In the genomic region with DNA sequence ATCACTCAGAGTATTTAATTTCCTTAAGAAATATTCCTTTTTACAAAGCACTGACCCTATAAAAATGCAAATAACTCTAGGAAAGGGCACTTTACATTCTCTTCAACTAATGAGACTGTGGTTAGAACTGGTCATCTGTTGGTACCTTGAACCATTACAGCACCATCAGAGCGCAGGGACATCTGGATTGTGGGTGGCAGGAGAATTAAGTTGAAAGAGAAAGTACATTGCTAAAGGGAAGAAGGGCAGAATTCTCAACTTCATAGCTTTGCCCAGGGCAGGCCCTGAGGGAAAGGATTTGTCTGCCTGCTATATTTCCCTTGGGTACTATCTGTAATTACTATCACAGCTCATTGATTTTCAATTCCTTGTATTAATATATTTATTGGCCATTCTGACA, we compare ENCODE assay signal across 19 cellular contexts.
"Had no signal": no experiment of that assay in that cellular context is flagged by ENCODE, and none has a peak within 500 bp of the region (broad histone marks: within the 10 kb centered on the region; RNA-seq: fewer than 3 reads in every experiment).

No MANE protein-coding gene starts in this region.

- H3K4me2 ChIP-seq: hepatocyte had no signal

- H3K9me3 ChIP-seq: body of pancreas, psoas muscle, upper lobe of left lung had no signal

- H3K27ac ChIP-seq: body of pancreas, hepatocyte, psoas muscle, upper lobe of left lung, WERI-Rb-1 had no signal

- H3K4me1 ChIP-seq: body of pancreas, upper lobe of left lung had no signal

- H3K4me3 ChIP-seq: body of pancreas, hepatocyte, lung, psoas muscle, upper lobe of left lung had no signal

- H3K27me3 ChIP-seq: body of pancreas, hepatocyte, upper lobe of left lung had no signal

- DNase-seq: activated CD4-positive, alpha-beta memory T cell treated with anti-CD3 and anti-CD28 coated beads, Interleukin-2, amount 10 ng/mL, durations not matched to agents 7 days and 5 days; activated CD4-positive, alpha-beta T cell treated with anti-CD3 and anti-CD28 coated beads for 36 hours; activated CD8-positive, alpha-beta memory T cell treated with anti-CD3 and anti-CD28 coated beads, Interleukin-2, amount 50 U/mL, for 4 hours; body of pancreas; central memory CD4-positive, alpha-beta T cell; cortex of kidney; effector memory CD4-positive, alpha-beta T cell; naive B cell; occipital lobe; psoas muscle; stimulated activated CD4-positive, alpha-beta T cell treated with anti-CD3 and anti-CD28 coated beads, Interleukin-12 subunit alpha, Interleukin-12 subunit beta, amount 100 ng/mL, for 4 hours; stimulated activated CD4-positive, alpha-beta T cell treated with anti-CD3 and anti-CD28 coated beads, Interleukin-2, amount 100 ng/mL, for 48 hours; stimulated activated naive CD4-positive, alpha-beta T cell treated with Interleukin-2 at 50 U/mL for 16 hours; T-cell; upper lobe of left lung; WERI-Rb-1 had no signal

- ATAC-seq: activated CD4-positive, alpha-beta T cell treated with anti-CD3 and anti-CD28 coated beads for 36 hours; body of pancreas; psoas muscle; sciatic nerve; T-cell had no signal

- H3K79me2 ChIP-seq: hepatocyte had no signal

- H2AFZ ChIP-seq: hepatocyte had no signal

- H3K36me3 ChIP-seq: upper lobe of left lung, WERI-Rb-1 had no signal
